In the genomic region with DNA sequence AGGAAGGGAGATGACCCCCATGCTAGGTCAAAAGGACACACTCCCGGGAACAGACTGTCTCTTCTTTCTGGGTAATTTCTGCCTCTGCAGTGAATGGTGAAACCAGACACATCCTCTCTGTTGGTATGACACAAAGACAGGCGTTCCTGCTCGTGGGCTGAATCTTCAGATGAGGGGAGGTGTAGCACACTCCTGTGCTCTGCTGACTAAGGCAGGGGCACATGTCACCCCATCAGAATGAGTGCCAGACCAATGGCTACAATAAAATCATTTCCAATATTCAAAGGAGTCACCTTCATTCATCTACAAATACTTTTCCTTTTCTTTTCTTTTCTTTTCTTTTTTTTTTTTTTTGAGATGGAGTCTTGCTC, we compare ENCODE assay signal across 14 cellular contexts. TPM values are rescaled to one million over a fixed set of nuclear protein-coding genes. Genes with fewer than 3 reads are reported as not detected.
DNase-seq lines count a peak whose midpoint lies in the region.
"Not testable (repeated sequence)": the region's sequence is repeated elsewhere in the genome, so short reads cannot be mapped to it uniquely, and the experiment has no call there.
"Had no signal": no experiment of that assay in that cellular context is flagged by ENCODE, and none has a peak within 500 bp of the region (broad histone marks: within the 10 kb centered on the region; RNA-seq: fewer than 3 reads in every experiment).

No MANE protein-coding gene starts in this region.

- H3K4me1 ChIP-seq in BLaER1: peaks cover 53% of the 10 kb centered on the region
- H3K4me1 ChIP-seq in Karpas-422 (ENCODE audit: low read length): not testable (repeated sequence)

- H2AFZ ChIP-seq in Karpas-422 (ENCODE audit: low read length): not testable (repeated sequence)

- 0 out of 2 replicates have a peak overlapping the region, but pooled peaks have one; percentile 19 for H3K27ac ChIP-seq in BLaER1
- H3K27ac ChIP-seq in Karpas-422 (ENCODE audit: low read length): not testable (repeated sequence)

- not testable (repeated sequence) for H3K79me2 ChIP-seq in Karpas-422 (ENCODE audit: low read length)

- not testable (repeated sequence) for H3K9ac ChIP-seq in BLaER1; Karpas-422 (ENCODE audit: low read length)

- DNase-seq in Karpas-422: peak; percentile 12
- peak; percentile 43 for DNase-seq in activated CD8-positive, alpha-beta memory T cell treated with anti-CD3 and anti-CD28 coated beads for 24 hours

- not testable (repeated sequence) for H3K9me2 ChIP-seq in Karpas-422 (replicated peaks; ENCODE audit: insufficient read depth, low read length)

- not testable (repeated sequence) for H3K36me3 ChIP-seq in BLaER1; Karpas-422 (ENCODE audit: insufficient read depth, low read length)

- H3K9me3 ChIP-seq in BLaER1; Karpas-422 (ENCODE audit: low read length): not testable (repeated sequence)

- not testable (repeated sequence) for H4K20me1 ChIP-seq in BLaER1; Karpas-422 (ENCODE audit: insufficient read depth, low read depth, low read length)

- not testable (repeated sequence) for H3K4me3 ChIP-seq in BLaER1; Karpas-422 (ENCODE audit: low read length)

- H3K4me2 ChIP-seq in BLaER1: peak overlapping the region; percentile 20; the same call in 1 of the 2 replicates
- not testable (repeated sequence) for H3K4me2 ChIP-seq in Karpas-422 (ENCODE audit: low read depth, low read length, poor library complexity, severe bottlenecking)

- not testable (repeated sequence) for H3K27me3 ChIP-seq in BLaER1; Karpas-422 (ENCODE audit: low read length)

RNA-seq across cellular contexts. Expression of a gene that starts 24.2 kb away (rescaled TPM):
- not detected in 2 replicates for total RNA-seq in Karpas-422 (2014; rRNA removed; shearing (Covaris generic); ENCODE audit: low replicate concordance)
- total RNA-seq: A172; A673; B cell; Caco-2; Calu3; CD4-positive, alpha-beta memory T cell; CD4-positive, alpha-beta T cell; CD4-positive, CD25-positive, alpha-beta regulatory T cell; CD8-positive, alpha-beta memory T cell; CD8-positive, alpha-beta T cell; Daoy had no signal
